Comparison of ENCODE assay signal across 23 cellular contexts in genomic region chr11:85236211-85236610, GRCh38.
A peak's percentile ranks its signal among the peaks of the same experiment; 100 is the strongest.
DNase-seq lines count a peak whose midpoint lies in the region; ATAC-seq, FAIRE-seq and TF ChIP-seq lines count a peak whose summit lies in the region.
"Had no signal": no experiment of that assay in that cellular context is flagged by ENCODE, and none has a peak within 500 bp of the region (broad histone marks: within the 10 kb centered on the region; RNA-seq: fewer than 3 reads in every experiment).

No MANE protein-coding gene starts in this region.

- no peak overlapping the region for H3K14ac ChIP-seq in H1 (ENCODE audit: insufficient read length)

- H3K4me1 ChIP-seq in GM23338 (ENCODE audit: insufficient read depth) (peaks cover 3% of the 10 kb centered on the region; the same call in 1 of the 2 replicates), HUES48 (ENCODE audit: control insufficient read depth, insufficient read depth, low read length) (peaks cover 16% of the 10 kb centered on the region; the same call in 1 of the 2 replicates), H1 (replicated peaks in 1 of 4; ENCODE audit: control insufficient read depth in 3 of 4, insufficient read depth in 4 of 4, low read length in 3 of 4) (no peaks in the 10 kb centered on the region), adrenal gland (replicated peaks in 1 of 2) (no peaks in the 10 kb centered on the region), neural progenitor cell (peaks cover 3% of the 10 kb centered on the region)
- H3K4me1 ChIP-seq: A549, HAP-1 had no signal

- no peaks in the 10 kb centered on the region for H3K9me2 ChIP-seq in GM23338 (ENCODE audit: insufficient read depth)

- no peak overlapping the region for H2BK12ac ChIP-seq in H1 (ENCODE audit: low read depth, low read length)

- H3K36me3 ChIP-seq in GM23338 (ENCODE audit: insufficient read depth) = no peaks in the 10 kb centered on the region
- H3K36me3 ChIP-seq in HUES48 (ENCODE audit: control insufficient read depth, insufficient read depth, low read length) = no peaks in the 10 kb centered on the region
- H3K36me3 ChIP-seq in H1 (ENCODE audit: control insufficient read depth in 2 of 4, insufficient read depth in 4 of 4, low read length in 3 of 4) = no peaks in the 10 kb centered on the region
- no peaks in the 10 kb centered on the region for H3K36me3 ChIP-seq in adrenal gland (replicated peaks in 1 of 2)
- no peaks in the 10 kb centered on the region for H3K36me3 ChIP-seq in neural progenitor cell
- H3K36me3 ChIP-seq: HAP-1 had no signal

- H2BK15ac ChIP-seq in H1 (ENCODE audit: low read length) = no peak overlapping the region

- no peak overlapping the region for H2BK20ac ChIP-seq in H1 (ENCODE audit: low read length)

- no peaks in the 10 kb centered on the region for H3K27me3 ChIP-seq in GM23338 (ENCODE audit: insufficient read depth)
- H3K27me3 ChIP-seq in HUES48 (ENCODE audit: control insufficient read depth, insufficient read depth, low read length) = no peaks in the 10 kb centered on the region
- H3K27me3 ChIP-seq in H1 (replicated peaks in 1 of 4; ENCODE audit: control insufficient read depth in 3 of 4, extremely low read depth in 1 of 4, insufficient read depth in 3 of 4, low read length in 3 of 4) = no peaks in the 10 kb centered on the region
- no peaks in the 10 kb centered on the region for H3K27me3 ChIP-seq in adrenal gland
- H3K27me3 ChIP-seq in neural progenitor cell = no peaks in the 10 kb centered on the region

- H3K23ac ChIP-seq in H1 (ENCODE audit: insufficient read length) = no peak overlapping the region

- H2AFZ ChIP-seq in GM23338 (no peak overlapping the region), H1 (ENCODE audit: low read length) (no peak overlapping the region), neural progenitor cell (replicated peaks) (no peak overlapping the region)

- 0 out of 2 replicates have a peak overlapping the region, but pooled peaks have one; percentile 17 for H3K4me2 ChIP-seq in GM23338
- H3K4me2 ChIP-seq in H1 (ENCODE audit: insufficient read depth in 1 of 2, low read depth in 2 of 2, low read length in 2 of 2) = no peak overlapping the region
- no peak overlapping the region for H3K4me2 ChIP-seq in neural progenitor cell
- H3K4me2 ChIP-seq: A549 had no signal

- H3K9me3 ChIP-seq in HUES48 (ENCODE audit: control insufficient read depth, insufficient read depth, low read length) (no peaks in the 10 kb centered on the region), H1 (ENCODE audit: insufficient read depth in 2 of 2, low read depth in 1 of 2, low read length in 1 of 2) (no peaks in the 10 kb centered on the region), adrenal gland (replicated peaks in 1 of 3) (no peaks in the 10 kb centered on the region), neural progenitor cell (ENCODE audit: low read depth) (no peaks in the 10 kb centered on the region)
- H3K9me3 ChIP-seq: HAP-1 had no signal

- no peaks in the 10 kb centered on the region for H4K20me1 ChIP-seq in GM23338 (replicated peaks; ENCODE audit: insufficient read depth)
- H4K20me1 ChIP-seq in H1 (replicated peaks in 1 of 2; ENCODE audit: control insufficient read depth in 1 of 2, insufficient read depth in 2 of 2, low read length in 2 of 2) = no peaks in the 10 kb centered on the region
- no peaks in the 10 kb centered on the region for H4K20me1 ChIP-seq in neural progenitor cell (ENCODE audit: low read depth)

- H3K27me3 Mint-ChIP-seq in GM23338 (ENCODE audit: insufficient read depth, low read depth, poor library complexity) (no peaks in the 10 kb centered on the region), neural progenitor cell (ENCODE audit: insufficient read depth, low read depth) (no peaks in the 10 kb centered on the region)
- H3K27me3 Mint-ChIP-seq: CD4-positive, alpha-beta memory T cell had no signal

- CTCF ChIA-PET in H1 (lab: Charles Lee; ENCODE audit: partially characterized antibody) = no interaction called here

- H4K5ac ChIP-seq in H1 (ENCODE audit: insufficient read length, low read depth, low read length) = no peak overlapping the region

- TF ChIP-seq POLR2A in H1 (IDR thresholded peaks at IDR 0.05; ENCODE audit: control extremely low read depth in 1 of 2, low read depth in 2 of 2, low read length in 2 of 2) = no peak
- no peak for TF ChIP-seq POLR2A in adrenal gland (IDR thresholded peaks at IDR 0.05)

- H2BK120ac ChIP-seq in H1 (replicated peaks; ENCODE audit: low read depth, low read length) = no peak overlapping the region

- H3K18ac ChIP-seq in H1 (ENCODE audit: extremely low read depth, low read length) = 0 out of 2 replicates have a peak overlapping the region, but pooled peaks have one; percentile 38

- H3K79me2 ChIP-seq in GM23338 (replicated peaks; ENCODE audit: insufficient read depth) = no peaks in the 10 kb centered on the region
- H3K79me2 ChIP-seq in H1 (ENCODE audit: control insufficient read depth in 1 of 2, insufficient read depth in 2 of 2, low read length in 2 of 2) = no peaks in the 10 kb centered on the region
- H3K79me2 ChIP-seq in neural progenitor cell (ENCODE audit: low read depth) = no peaks in the 10 kb centered on the region

- POLR2A ChIA-PET in H1 (lab: Charles Lee; ENCODE audit: partially characterized antibody) = no interaction called here

- 75% methylated on average over 2 of the region's 2 CpGs; no CpG with 5 or more reads in 1 of the 2 experiments for WGBS in H1 (ENCODE audit: extremely low coverage in 1 of 2, insufficient coverage in 1 of 2, insufficient read length in 1 of 2, insufficient replicate concordance in 2 of 2, low coverage in 1 of 2, low lambda C conversion rate in 2 of 2, missing lambda C conversion rate in 1 of 2), 2 experiments
- 74 to 96% (median 82%) methylated on average over 2 of the region's 2 CpGs for WGBS in adrenal gland, 4 donors

- DNase-seq in GM23338 (ENCODE audit: low spot score) (peak; percentile 8), H1 (ENCODE audit: low read depth in 1 of 2, low spot score in 2 of 2) (no peak), iPS-NIHi7 (ENCODE audit: extremely low spot score) (peak; percentile 13), adrenal gland (no peak), neural progenitor cell (ENCODE audit: low spot score) (no peak)
- DNase-seq: 8988T; ACHN; AML-193; C1 segment of cervical spinal cord; Calu3; CD4-positive, alpha-beta memory T cell; COR-L47; DMS53; DMS79 treated with DMSO at 0.1 percent for 48 hours; GF-D8; GOT3; HFFc6 had no signal

- peak overlapping the region; percentile 78 for H3K27ac Mint-ChIP-seq in GM23338
- H3K27ac Mint-ChIP-seq in neural progenitor cell = no peak overlapping the region
- H3K27ac Mint-ChIP-seq: CD4-positive, alpha-beta memory T cell; HFFc6 had no signal

- TF ChIP-seq CTCF in GM23338 (conservative IDR thresholded peaks at IDR 0.05; ENCODE audit: low read depth in 2 of 2) (no peak), H1 (IDR thresholded peaks at IDR 0.05; ENCODE audit: control extremely low read depth in 1 of 3, insufficient read depth in 1 of 3, low read depth in 1 of 3, low read length in 3 of 3) (no peak), adrenal gland (IDR thresholded peaks at IDR 0.05) (no peak), neural progenitor cell (IDR thresholded peaks at IDR 0.05) (no peak)

- no peak overlapping the region for H3K4me3 Mint-ChIP-seq in GM23338
- H3K4me3 Mint-ChIP-seq in neural progenitor cell = no peak overlapping the region
- H3K4me3 Mint-ChIP-seq: CD4-positive, alpha-beta memory T cell; HFFc6 had no signal

- H3K9ac ChIP-seq in HUES48 (ENCODE audit: low read depth, low read length) (no peak overlapping the region), H1 (replicated peaks in 1 of 4; ENCODE audit: extremely low read depth in 1 of 4, low read depth in 3 of 4, low read length in 3 of 4) (no peak overlapping the region), neural progenitor cell (no peak overlapping the region)

- intact Hi-C loops in adrenal gland (cut with DNase I) = no loop called here

- no peak overlapping the region for H3K56ac ChIP-seq in H1 (replicated peaks; ENCODE audit: insufficient read length, low read depth, low read length)

- H3K36me3 Mint-ChIP-seq in GM23338 (ENCODE audit: low read depth) (no peaks in the 10 kb centered on the region), neural progenitor cell (no peaks in the 10 kb centered on the region)
- H3K36me3 Mint-ChIP-seq: CD4-positive, alpha-beta memory T cell had no signal

- H2AK5ac ChIP-seq in H1 (ENCODE audit: low read depth, low read length) = no peak overlapping the region

- no peak overlapping the region for H4K91ac ChIP-seq in H1 (replicated peaks; ENCODE audit: insufficient read length, low read length)

- H3K4me1 Mint-ChIP-seq in GM23338 = peaks cover 21% of the 10 kb centered on the region
- H3K4me1 Mint-ChIP-seq in neural progenitor cell = no peaks in the 10 kb centered on the region
- H3K4me1 Mint-ChIP-seq: CD4-positive, alpha-beta memory T cell had no signal

- H3F3A ChIP-seq in GM23338 (replicated peaks; ENCODE audit: low read depth) = no peaks in the 10 kb centered on the region
- H3F3A ChIP-seq in neural progenitor cell (ENCODE audit: low read depth) = no peaks in the 10 kb centered on the region

- H4K8ac ChIP-seq in H1 (ENCODE audit: extremely low read depth, insufficient read depth, low read length) = no peak overlapping the region

- no peak overlapping the region for H3K4me3 ChIP-seq in GM23338
- no peak overlapping the region for H3K4me3 ChIP-seq in HUES48 (ENCODE audit: low read depth, low read length)
- H3K4me3 ChIP-seq in H1 (ENCODE audit: extremely low read depth in 1 of 4, insufficient read depth in 2 of 4, low read depth in 3 of 4, low read length in 4 of 4) = no peak overlapping the region
- H3K4me3 ChIP-seq in adrenal gland = no peak overlapping the region
- no peak overlapping the region for H3K4me3 ChIP-seq in neural progenitor cell
- H3K4me3 ChIP-seq: A549, HAP-1 had no signal

- H3K23me2 ChIP-seq in H1 (ENCODE audit: low read depth, low read length) = no peaks in the 10 kb centered on the region; the same call in 1 of the 2 replicates

- no peak overlapping the region for H3K4ac ChIP-seq in H1 (replicated peaks; ENCODE audit: insufficient read length, low read depth, low read length)

- no peak for FAIRE-seq in H1 (lab: Jason Lieb, UNC)
- FAIRE-seq: A549, GM12892, GM19239 had no signal

- no peak for TF ChIP-seq EP300 in H1 (IDR thresholded peaks at IDR 0.05; ENCODE audit: borderline replicate concordance in 1 of 2, low read depth in 2 of 2, low read length in 2 of 2)

- H3K9me3 Mint-ChIP-seq in GM23338 (0 out of 3 replicates have a peak, but pooled peaks cover 5% of the 10 kb centered on the region), neural progenitor cell (peaks cover 4% of the 10 kb centered on the region)

- no peak overlapping the region for H3K27ac ChIP-seq in GM23338 (ENCODE audit: low read depth)
- H3K27ac ChIP-seq in HUES48 (ENCODE audit: low read depth, low read length) = peak overlapping the region; percentile 10
- H3K27ac ChIP-seq in H1 (ENCODE audit: low read depth, low read length) = no peak overlapping the region
- H3K27ac ChIP-seq in adrenal gland = no peak overlapping the region
- no peak overlapping the region for H3K27ac ChIP-seq in neural progenitor cell
- H3K27ac ChIP-seq: A549 had no signal

- no peak for TF ChIP-seq RAD21 in H1 (IDR thresholded peaks at IDR 0.05 in 1 of 2, conservative IDR thresholded peaks at IDR 0.05 in 1 of 2; ENCODE audit: low read depth in 2 of 2, low read length in 2 of 2)

- H3K79me1 ChIP-seq in H1 (ENCODE audit: low read depth, low read length) = no peaks in the 10 kb centered on the region

- ATAC-seq in GM23338 (peak; percentile 63), GM19467 (IDR thresholded peaks at IDR 0.05; ENCODE audit: unreplicated experiment) (no peak)
- ATAC-seq: A549 had no signal

- no peak overlapping the region for H2BK5ac ChIP-seq in H1 (ENCODE audit: low read depth, low read length)

Comparison
In these comparisons a context has a peak if more than half of its experiments do, and no peak if none do; other contexts are left out.
1. DNase-seq: peak in GM23338 (single experiment) and iPS-NIHi7 (single experiment); none in H1 (0 of 2), adrenal gland (0 of 7) and neural progenitor cell (single experiment).